23 cellular contexts compared by ENCODE assay signal in the genomic region with DNA sequence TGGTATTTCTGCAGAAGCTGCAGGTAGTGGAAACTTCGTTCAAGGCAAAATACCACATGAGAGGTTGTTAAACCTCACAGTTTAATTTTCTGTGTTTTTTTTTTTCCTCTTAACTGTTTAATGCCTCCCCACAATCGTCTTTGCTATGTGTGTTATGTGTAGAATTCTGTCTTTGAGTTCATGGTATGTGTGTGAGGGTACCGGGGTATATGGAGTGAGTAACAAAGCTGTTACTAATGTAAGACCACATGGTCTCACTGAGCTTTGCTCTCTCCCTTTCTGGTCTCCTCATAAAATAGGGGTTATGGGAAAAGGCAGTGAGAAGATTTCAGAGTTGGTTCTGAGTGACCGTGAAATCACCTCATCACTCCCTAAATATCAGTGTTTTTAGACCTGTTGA.
"Had no signal": no experiment of that assay in that cellular context is flagged by ENCODE, and none has a peak within 500 bp of the region (broad histone marks: within the 10 kb centered on the region; RNA-seq: fewer than 3 reads in every experiment).

No MANE protein-coding gene starts in this region.

- H2AFZ ChIP-seq: parathyroid adenoma had no signal

- H3K9me3 ChIP-seq: psoas muscle, right atrium auricular region, thoracic aorta, uterus had no signal

- DNase-seq: activated CD4-positive, alpha-beta T cell treated with anti-CD3 and anti-CD28 coated beads for 36 hours; activated CD4-positive, CD25-positive, alpha-beta regulatory T cell; activated effector memory CD4-positive, alpha-beta T cell treated with Interleukin-2 at 50 U/mL for 16 hours; activated naive CD4-positive, alpha-beta T cell treated with Interleukin-2 at 50 U/mL for 16 hours; activated T-cell treated with anti-CD3 and anti-CD28 coated beads for 4 hours; activated T-cell treated with anti-CD3 and anti-CD28 coated beads, Interleukin-2, amount 50 U/mL, for 72 hours; aorta; cerebellar nuclear complex; cortex of kidney; effector memory CD8-positive, alpha-beta T cell; foreskin fibroblast; head of caudate nucleus; hypothalamus; immature natural killer cell; naive thymus-derived CD8-positive, alpha-beta T cell; nucleus accumbens; psoas muscle; stimulated activated CD4-positive, alpha-beta T cell treated with anti-CD3 and anti-CD28 coated beads, Interleukin-4, amount 100 ng/mL, for 1 hour; uterus had no signal

- H3K79me2 ChIP-seq: parathyroid adenoma had no signal

- H3K27me3 ChIP-seq: cardiac muscle cell, right atrium auricular region, uterus had no signal

- ATAC-seq: activated CD4-positive, alpha-beta T cell treated with anti-CD3 and anti-CD28 coated beads for 36 hours; activated T-cell treated with anti-CD3 and anti-CD28 coated beads, Interleukin-2, amount 50 U/mL, for 72 hours; effector memory CD8-positive, alpha-beta T cell; naive thymus-derived CD8-positive, alpha-beta T cell; psoas muscle had no signal

- H3K4me3 ChIP-seq: cardiac muscle cell, psoas muscle, right atrium auricular region, thoracic aorta, uterus had no signal

- H3K9ac ChIP-seq: parathyroid adenoma had no signal

- H3K27ac ChIP-seq: cardiac muscle cell, parathyroid adenoma, psoas muscle, right atrium auricular region, thoracic aorta, uterus had no signal

- H3K4me1 ChIP-seq: parathyroid adenoma, right atrium auricular region, uterus had no signal

- H3K36me3 ChIP-seq: cardiac muscle cell, right atrium auricular region, thoracic aorta, uterus had no signal
